Comparison of ENCODE assay signal across 9 cellular contexts in the genomic region with DNA sequence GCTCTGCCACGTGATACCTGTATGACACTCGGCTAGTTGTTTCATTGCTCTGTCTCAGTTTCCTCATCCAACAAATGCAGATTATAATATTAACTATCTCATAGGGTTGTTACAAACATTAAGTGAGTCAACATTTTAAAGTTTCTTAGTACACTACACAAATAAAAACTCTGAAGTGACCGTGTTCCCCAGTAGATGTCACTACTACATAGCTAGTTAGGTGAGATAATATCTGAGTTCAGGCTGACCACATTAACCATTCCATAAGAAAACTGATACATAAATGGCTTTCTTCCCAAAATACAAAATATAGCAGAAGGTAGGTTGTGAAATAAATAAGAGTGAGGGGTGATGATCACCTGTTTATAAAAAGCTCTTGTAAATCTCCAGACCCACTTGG.
DNase-seq lines count a peak whose midpoint lies in the region; TF ChIP-seq lines count a peak whose summit lies in the region.
"Had no signal": no experiment of that assay in that cellular context is flagged by ENCODE, and none has a peak within 500 bp of the region (broad histone marks: within the 10 kb centered on the region; RNA-seq: fewer than 3 reads in every experiment).

No MANE protein-coding gene starts in this region.

- no peaks in the 10 kb centered on the region for H4K20me1 ChIP-seq in SK-N-SH (ENCODE audit: insufficient read depth)

- 30% methylated on average over 3 of the region's 3 CpGs for WGBS in SK-N-SH (ENCODE audit: low lambda C conversion rate)
- WGBS in spleen, 5 donors, result 60 to 78% (median 64%) methylated on average over 3 of the region's 3 CpGs

- intact Hi-C loops in spleen (cut with DNase I; ENCODE audit: low total_unique reads), result no loop called here

- H3K36me3 ChIP-seq in SK-N-SH (replicated peaks in 1 of 2; ENCODE audit: control insufficient read depth in 1 of 2, insufficient read depth in 2 of 2, low read length in 1 of 2), result no peaks in the 10 kb centered on the region
- no peaks in the 10 kb centered on the region for H3K36me3 ChIP-seq in spleen

- no peaks in the 10 kb centered on the region for H3K79me2 ChIP-seq in SK-N-SH (ENCODE audit: insufficient read depth)

- no peaks in the 10 kb centered on the region for H3K9me2 ChIP-seq in SK-N-SH

- TF ChIP-seq RAD21 in Ishikawa (IDR thresholded peaks at IDR 0.05; ENCODE audit: low read depth) (peak; percentile 43), SK-N-SH (IDR thresholded peaks at IDR 0.05; ENCODE audit: low read length) (peak; percentile 62)

- H3K4me2 ChIP-seq in SK-N-SH, result no peak overlapping the region

- H3K4me3 ChIP-seq in SK-N-SH (ENCODE audit: low read depth in 2 of 2, low read length in 1 of 2) (peak overlapping the region in 1 of 2 experiments; percentile 30; a peak in 1 of 4 replicates), spleen (no peak overlapping the region)

- H3K4me1 ChIP-seq in SK-N-SH (ENCODE audit: control insufficient read depth in 1 of 2, insufficient read depth in 2 of 2, low read depth in 1 of 2, low read length in 1 of 2), result peaks cover 0 to 15% of the 10 kb centered on the region in 2 experiments; a peak in 1 of 4 replicates
- H3K4me1 ChIP-seq in spleen, result no peaks in the 10 kb centered on the region

- TF ChIP-seq EP300 in Ishikawa (IDR thresholded peaks at IDR 0.05; ENCODE audit: borderline replicate concordance) (no peak), SK-N-SH (IDR thresholded peaks at IDR 0.05; ENCODE audit: borderline replicate concordance in 1 of 2, low read depth in 1 of 2, low read length in 1 of 2) (no peak)

- TF ChIP-seq POLR2A in spleen (IDR thresholded peaks at IDR 0.05), result no peak

- no peaks in the 10 kb centered on the region for H3K9me3 ChIP-seq in SK-N-SH
- no peaks in the 10 kb centered on the region for H3K9me3 ChIP-seq in spleen

- CTCF ChIA-PET in SK-N-SH (lab: Yijun Ruan, JAX), result interaction anchor here (0.6 to 3.8 kb wide), 9 partner anchors 9 to 1537 kb away, joined by 3 to 15 read pairs (median 3); no protein-coding TSS in a partner anchor

- peak; percentile 81 for TF ChIP-seq CTCF in C4-2B (conservative IDR thresholded peaks at IDR 0.05)
- TF ChIP-seq CTCF in SK-N-SH (IDR thresholded peaks at IDR 0.05), result peak; percentile 53
- no peak for TF ChIP-seq CTCF in spleen (IDR thresholded peaks at IDR 0.05 in 8 of 11, conservative IDR thresholded peaks at IDR 0.05 in 3 of 11)

- H3K9ac ChIP-seq in SK-N-SH, result no peak overlapping the region

- POLR2A ChIA-PET in SK-N-SH (lab: Yijun Ruan, JAX), result no interaction called here

- no peaks in the 10 kb centered on the region for H3F3A ChIP-seq in SK-N-SH (replicated peaks; ENCODE audit: insufficient read depth)

- H3K27ac ChIP-seq in C4-2B, result no peak overlapping the region
- no peak overlapping the region for H3K27ac ChIP-seq in SK-N-SH (ENCODE audit: low read depth in 2 of 2, low read length in 1 of 2)
- H3K27ac ChIP-seq in spleen, result no peak overlapping the region

- DNase-seq in SK-N-SH (peak; percentile 12), inferior parietal cortex (ENCODE audit: extremely low spot score) (peak; percentile 24), mucosa of gallbladder (ENCODE audit: low spot score) (no peak), SK-N-DZ (ENCODE audit: low spot score) (no peak), spleen (no peak)
- DNase-seq in stimulated activated CD8-positive, alpha-beta memory T cell treated with anti-CD3 and anti-CD28 coated beads, Interleukin-4, amount 100 ng/mL, for 48 hours, result no peak
- DNase-seq: T-helper 17 cell had no signal

- H3K27me3 ChIP-seq in SK-N-SH (ENCODE audit: insufficient read depth) (no peaks in the 10 kb centered on the region; the same call in 1 of the 2 replicates), spleen (replicated peaks in 1 of 7) (peaks cover 0 to 5% (median 0%) of the 10 kb centered on the region in 7 donors)

- H2AFZ ChIP-seq in SK-N-SH (ENCODE audit: low read depth), result no peak overlapping the region

TF ChIP-seq in Ishikawa, 13 proteins besides CTCF, POLR2A, EP300 and RAD21 (continues in another document):
- no peak for TF ChIP-seq FOXM1 (IDR thresholded peaks at IDR 0.05; ENCODE audit: borderline replicate concordance, low read depth)
- TF ChIP-seq TCF12 (IDR thresholded peaks at IDR 0.05; ENCODE audit: low read depth), result no peak
- TF ChIP-seq TAF1 (IDR thresholded peaks at IDR 0.05; ENCODE audit: low read depth), result no peak
- no peak for TF ChIP-seq NFIC (IDR thresholded peaks at IDR 0.05)
- no peak for TF ChIP-seq CREB1 (IDR thresholded peaks at IDR 0.05; ENCODE audit: low read depth)
- no peak for TF ChIP-seq ZBTB7A (IDR thresholded peaks at IDR 0.05; ENCODE audit: low read depth)
- TF ChIP-seq TEAD4 (IDR thresholded peaks at IDR 0.05), result no peak
- no peak for TF ChIP-seq USF1 (IDR thresholded peaks at IDR 0.05)
- TF ChIP-seq EGR1 (IDR thresholded peaks at IDR 0.05), result no peak
- TF ChIP-seq YY1 (IDR thresholded peaks at IDR 0.05; ENCODE audit: low read depth), result no peak
- no peak for TF ChIP-seq CEBPB (IDR thresholded peaks at IDR 0.05)

TF ChIP-seq in SK-N-SH, 30 proteins besides CTCF, POLR2A, EP300 and RAD21:
- TF ChIP-seq SMC3 (IDR thresholded peaks at IDR 0.05; ENCODE audit: low read depth, low read length) (peak; percentile 31; the same call in 1 of the 2 replicates), CHD2 (IDR thresholded peaks at IDR 0.05; ENCODE audit: low read length, partially characterized antibody) (no peak)

Comparison
In these comparisons a context has a peak if more than half of its experiments do, and no peak if none do; other contexts are left out.
1. CTCF ChIP-seq: peak in C4-2B (single experiment) and SK-N-SH (single experiment); none in spleen (0 of 11).
2. DNase-seq: peak in SK-N-SH (single experiment) and inferior parietal cortex (single experiment); none in stimulated activated CD8-positive, alpha-beta memory T cell treated with anti-CD3 and anti-CD28 coated beads, Interleukin-4, amount 100 ng/mL, for 48 hours (single experiment), mucosa of gallbladder (single experiment), SK-N-DZ (single experiment) and spleen (single experiment).